22 cellular contexts compared by ENCODE assay signal in genomic region chr1:232822524-232822923, GRCh38.
"Had no signal": no experiment of that assay in that cellular context is flagged by ENCODE, and none has a peak within 500 bp of the region (broad histone marks: within the 10 kb centered on the region; RNA-seq: fewer than 3 reads in every experiment).

No MANE protein-coding gene starts in this region.

- H3K27ac ChIP-seq: ascending aorta, body of pancreas, Peyer's patch, RWPE1 had no signal

- H3K36me3 ChIP-seq: ascending aorta, Peyer's patch had no signal

- H3K4me1 ChIP-seq: ascending aorta, body of pancreas, Peyer's patch had no signal

- DNase-seq: activated CD4-positive, alpha-beta T cell treated with anti-CD3 and anti-CD28 coated beads for 1 hour; activated CD4-positive, alpha-beta T cell treated with anti-CD3 and anti-CD28 coated beads, Interleukin-2, amount 10 ng/mL, durations not matched to agents 24 days and 14 days; activated CD4-positive, alpha-beta T cell treated with anti-CD3 and anti-CD28 coated beads, Interleukin-2, amount 50 U/mL, for 48 hours; activated CD8-positive, alpha-beta memory T cell treated with anti-CD3 and anti-CD28 coated beads, Interleukin-2, amount 10 ng/mL, durations not matched to agents 7 days and 5 days; activated effector memory CD4-positive, alpha-beta T cell treated with Interleukin-2 at 50 U/mL for 16 hours; activated naive CD4-positive, alpha-beta T cell; activated T-cell treated with anti-CD3 and anti-CD28 coated beads, Interleukin-2, amount 50 U/mL, for 24 hours; body of pancreas; central memory CD4-positive, alpha-beta T cell; KG1; NCI-H1048; NCI-H146; NCI-H187 treated with DMSO at 0.1 percent for 48 hours; NCI-H2081 treated with DMSO at 0.1 percent for 48 hours; NCI-H2171 treated with DMSO at 0.1 percent for 48 hours; NCI-H510A treated with DMSO at 0.1 percent for 48 hours; Peyer's patch; SHP77 treated with DMSO at 0.1 percent for 48 hours; T-helper 9 cell had no signal

- H3K4me3 ChIP-seq: ascending aorta, body of pancreas, Peyer's patch had no signal

- ATAC-seq: activated CD8-positive, alpha-beta memory T cell treated with anti-CD3 and anti-CD28 coated beads, Interleukin-2, amount 10 ng/mL, durations not matched to agents 7 days and 5 days; body of pancreas; WTC11 had no signal

- H3K9me3 ChIP-seq: ascending aorta, body of pancreas, Peyer's patch had no signal

- H3K27me3 ChIP-seq: ascending aorta, body of pancreas, Peyer's patch had no signal
